Comparison of ENCODE assay signal across 8 cellular contexts in the genomic region with DNA sequence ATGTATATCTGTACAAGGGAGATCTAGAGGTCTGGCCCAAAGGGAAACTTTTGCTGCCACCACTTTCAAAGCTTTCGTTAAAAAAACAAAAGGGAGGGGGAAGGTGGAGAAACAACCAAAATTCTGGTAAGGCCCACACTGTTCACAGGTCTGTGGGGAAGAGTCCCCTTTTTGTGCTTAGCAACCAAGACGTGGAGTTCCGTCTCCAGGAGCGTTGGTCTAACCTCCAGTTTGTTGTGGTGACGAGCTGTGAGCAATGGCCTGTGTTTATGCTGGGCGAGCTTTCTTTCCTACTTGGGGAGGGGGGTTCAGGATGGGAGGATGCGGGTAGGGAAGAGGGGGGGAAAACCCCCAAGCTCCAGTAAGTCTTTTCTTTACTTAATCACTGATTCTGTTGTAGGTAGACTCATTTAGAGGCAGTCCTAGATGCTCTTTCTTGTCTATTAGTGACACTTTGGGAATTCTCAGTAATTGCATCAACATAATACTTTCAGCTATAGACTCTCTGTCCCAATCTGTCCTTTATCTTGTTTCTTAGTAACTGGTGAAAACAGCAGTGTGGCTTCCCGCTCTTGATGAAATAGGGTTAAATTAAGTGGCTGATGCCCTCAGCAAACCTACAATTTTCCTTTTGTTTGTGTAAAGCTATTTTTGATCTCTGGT. TPM values are rescaled to one million over a fixed set of nuclear protein-coding genes. Genes with fewer than 3 reads are reported as not detected.
DNase-seq lines count a peak whose midpoint lies in the region; ATAC-seq, FAIRE-seq and TF ChIP-seq lines count a peak whose summit lies in the region.

No MANE protein-coding gene starts in this region.

- H3K4me1 Mint-ChIP-seq in activated CD8-positive, alpha-beta memory T cell treated with anti-CD3 and anti-CD28 coated beads, Interleukin-2, amount 10 ng/mL, durations not matched to agents 7 days and 5 days: peaks cover 51% of the 10 kb centered on the region

- 4 to 8% methylated on average over 8 of the region's 8 CpGs for WGBS in thyroid gland, 2 donors

- H3K36me3 ChIP-seq in neuron (ENCODE audit: insufficient read depth, low read length) (no peaks in the 10 kb centered on the region), thyroid gland (no peaks in the 10 kb centered on the region)

- peak overlapping the region; percentile 58 for H2AFZ ChIP-seq in neuron (ENCODE audit: low read depth, low read length)

- H3K27ac Mint-ChIP-seq in activated CD8-positive, alpha-beta memory T cell treated with anti-CD3 and anti-CD28 coated beads, Interleukin-2, amount 10 ng/mL, durations not matched to agents 7 days and 5 days: peak overlapping the region; percentile 94

- no peaks in the 10 kb centered on the region for H3K9me3 Mint-ChIP-seq in activated CD8-positive, alpha-beta memory T cell treated with anti-CD3 and anti-CD28 coated beads, Interleukin-2, amount 10 ng/mL, durations not matched to agents 7 days and 5 days (ENCODE audit: low read depth)

- peak overlapping the region; percentile 86 for H3K4me3 Mint-ChIP-seq in activated CD8-positive, alpha-beta memory T cell treated with anti-CD3 and anti-CD28 coated beads, Interleukin-2, amount 10 ng/mL, durations not matched to agents 7 days and 5 days

- H3K9me3 ChIP-seq in neuron (ENCODE audit: low read length): peaks cover 2% of the 10 kb centered on the region
- no peaks in the 10 kb centered on the region for H3K9me3 ChIP-seq in thyroid gland

- intact Hi-C loops in thyroid gland (cut with DNase I): no loop called here

- TF ChIP-seq CTCF in thyroid gland (IDR thresholded peaks at IDR 0.05): no peak

- DNase-seq in GM12891 (ENCODE audit: insufficient read length, low spot score) (no peak), NCI-H82 (lab: John Stamatoyannopoulos, UW) (peak; percentile 75), epithelial cell of prostate (ENCODE audit: low read depth, low spot score) (no peak), thyroid gland (peak; percentile 11 to 19), inferior parietal cortex (ENCODE audit: extremely low spot score) (no peak)
- peak; percentile 83 for DNase-seq in activated CD8-positive, alpha-beta memory T cell treated with anti-CD3 and anti-CD28 coated beads, Interleukin-2, amount 10 ng/mL, durations not matched to agents 7 days and 5 days

- H3K36me3 Mint-ChIP-seq in activated CD8-positive, alpha-beta memory T cell treated with anti-CD3 and anti-CD28 coated beads, Interleukin-2, amount 10 ng/mL, durations not matched to agents 7 days and 5 days: peaks cover 24% of the 10 kb centered on the region

- peak; percentile 41 for FAIRE-seq in GM12891 (lab: Jason Lieb, UNC)

- H3K4me3 ChIP-seq in neuron (ENCODE audit: low read length): peak overlapping the region; percentile 78
- peak overlapping the region; percentile 62 to 96 (median 95) for H3K4me3 ChIP-seq in thyroid gland (replicated peaks in 1 of 3)

- H3K27me3 Mint-ChIP-seq in activated CD8-positive, alpha-beta memory T cell treated with anti-CD3 and anti-CD28 coated beads, Interleukin-2, amount 10 ng/mL, durations not matched to agents 7 days and 5 days: no peaks in the 10 kb centered on the region

- no peak for TF ChIP-seq POLR2A in GM12891 (IDR thresholded peaks at IDR 0.05; ENCODE audit: low read depth, low read length)
- TF ChIP-seq POLR2A in thyroid gland (IDR thresholded peaks at IDR 0.05): no peak

- H3K27me3 ChIP-seq in neuron (ENCODE audit: insufficient read depth, low read length) (no peaks in the 10 kb centered on the region), thyroid gland (no peaks in the 10 kb centered on the region)

- peak; percentile 27 for ATAC-seq in HG02571 (IDR thresholded peaks at IDR 0.05; ENCODE audit: unreplicated experiment)
- peak; percentile 37 for ATAC-seq in activated CD8-positive, alpha-beta memory T cell treated with anti-CD3 and anti-CD28 coated beads, Interleukin-2, amount 10 ng/mL, durations not matched to agents 7 days and 5 days

- H3K27ac ChIP-seq in epithelial cell of prostate: peak overlapping the region; percentile 69
- H3K27ac ChIP-seq in thyroid gland: peak overlapping the region; percentile 82 to 94 (median 88)

- peaks cover 30% of the 10 kb centered on the region for H3K4me1 ChIP-seq in neuron (ENCODE audit: insufficient read depth, low read length)
- peaks cover 29 to 36% of the 10 kb centered on the region in 2 donors for H3K4me1 ChIP-seq in thyroid gland

- CTCF ChIA-PET in activated CD8-positive, alpha-beta memory T cell treated with anti-CD3 and anti-CD28 coated beads, Interleukin-2, amount 10 ng/mL, durations not matched to agents 7 days and 5 days (lab: Charles Lee): interaction anchor here (0.8 to 4.9 kb wide), 16 partner anchors 10 to 416 kb away, joined by 3 to 60 read pairs (median 6); partner anchors contain the start of genes AP4B1, DCLRE1B and RSBN1

TF ChIP-seq in GM12891, 5 proteins besides CTCF, POLR2A, EP300 and RAD21:
- no peak for TF ChIP-seq POU2F2 (IDR thresholded peaks at IDR 0.05; ENCODE audit: low read depth, low read length)
- no peak for TF ChIP-seq TAF1 (IDR thresholded peaks at IDR 0.05; ENCODE audit: low read depth, low read length)
- TF ChIP-seq SPI1 (IDR thresholded peaks at IDR 0.05; ENCODE audit: low read depth, low read length): no peak

RNA-seq across cellular contexts. Expression of gene HIPK1, which starts 1.5 kb away (rescaled TPM):
- polyA plus RNA-seq in GM12891 (2012; ENCODE audit: low read depth, missing spikeins): 7.6 TPM
- 10 to 100 TPM; 90.4 to 97.9 TPM for total RNA-seq in activated CD8-positive, alpha-beta memory T cell treated with anti-CD3 and anti-CD28 coated beads, Interleukin-2, amount 10 ng/mL, durations not matched to agents 7 days and 5 days
- total RNA-seq in thyroid gland: 100 to 1,000 TPM in 1 of 4 donors, 10 to 100 TPM in 3; 65.8 to 102 (median 84.7) TPM

RNA-seq across cellular contexts. Expression of gene DCLRE1B, which starts 25.5 kb away (rescaled TPM):
- polyA plus RNA-seq in GM12891 (2012; ENCODE audit: low read depth, missing spikeins): 5.7 TPM
- 10 to 100 TPM; 19.5 to 21.1 TPM for total RNA-seq in activated CD8-positive, alpha-beta memory T cell treated with anti-CD3 and anti-CD28 coated beads, Interleukin-2, amount 10 ng/mL, durations not matched to agents 7 days and 5 days
- total RNA-seq in thyroid gland: 1 to 10 TPM; 3.2 to 5.0 (median 4.1) TPM

RNA-seq across cellular contexts. Expression of gene AP4B1, which starts 26.0 kb away (rescaled TPM):
- 19.3 TPM for polyA plus RNA-seq in GM12891 (2012; ENCODE audit: low read depth, missing spikeins)
- 10 to 100 TPM; 57.3 to 61.8 TPM for total RNA-seq in activated CD8-positive, alpha-beta memory T cell treated with anti-CD3 and anti-CD28 coated beads, Interleukin-2, amount 10 ng/mL, durations not matched to agents 7 days and 5 days
- 10 to 100 TPM in 3 of 4 donors, 1 to 10 TPM in 1; 9.7 to 14.8 (median 14.0) TPM for total RNA-seq in thyroid gland

RNA-seq across cellular contexts. Expression of gene BCL2L15, which starts 43.2 kb away (rescaled TPM):
- 0.42 TPM for polyA plus RNA-seq in GM12891 (2012; ENCODE audit: low read depth, missing spikeins)
- 1 to 10 TPM; 1.2 to 2.1 TPM for total RNA-seq in activated CD8-positive, alpha-beta memory T cell treated with anti-CD3 and anti-CD28 coated beads, Interleukin-2, amount 10 ng/mL, durations not matched to agents 7 days and 5 days
- under 1 TPM; 0.13 to 0.89 (median 0.50) TPM for total RNA-seq in thyroid gland

RNA-seq across cellular contexts. Expression of gene OLFML3, which starts 48.6 kb away (rescaled TPM):
- polyA plus RNA-seq in GM12891 (2012; ENCODE audit: low read depth, missing spikeins): not detected
- total RNA-seq in activated CD8-positive, alpha-beta memory T cell treated with anti-CD3 and anti-CD28 coated beads, Interleukin-2, amount 10 ng/mL, durations not matched to agents 7 days and 5 days: under 1 TPM; 0.26 to 0.29 TPM
- 10 to 100 TPM; 20.2 to 28.3 (median 24.8) TPM for total RNA-seq in thyroid gland

Comparison
In these comparisons a context has a peak if more than half of its experiments do, and no peak if none do; other contexts are left out.
1. DNase-seq: peak in NCI-H82 (single experiment), activated CD8-positive, alpha-beta memory T cell treated with anti-CD3 and anti-CD28 coated beads, Interleukin-2, amount 10 ng/mL, durations not matched to agents 7 days and 5 days (single experiment) and thyroid gland (2 of 2); none in GM12891 (single experiment), epithelial cell of prostate (single experiment) and inferior parietal cortex (single experiment).